10 cellular contexts compared by ENCODE assay signal in the genomic region with DNA sequence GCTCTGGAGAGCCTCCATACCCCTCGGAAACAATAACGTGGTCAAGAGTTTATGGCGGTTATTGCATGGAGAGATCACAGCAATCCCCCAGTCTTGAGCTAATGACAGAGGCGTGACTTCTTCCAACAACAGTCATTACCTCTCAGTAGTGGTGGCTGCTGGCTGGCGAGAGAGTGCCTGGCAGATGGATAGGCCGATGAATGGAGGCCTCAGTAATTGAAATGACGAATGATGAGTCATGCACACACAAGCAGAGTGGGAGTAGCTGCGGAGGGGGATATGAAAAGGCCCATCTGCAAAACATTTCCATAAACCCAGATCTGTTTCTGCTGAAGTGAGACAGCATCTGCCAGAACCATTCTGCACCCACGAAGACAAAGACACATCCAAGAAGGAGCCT.
DNase-seq lines count a peak whose midpoint lies in the region; FAIRE-seq lines count a peak whose summit lies in the region.
"Had no signal": no experiment of that assay in that cellular context is flagged by ENCODE, and none has a peak within 500 bp of the region (broad histone marks: within the 10 kb centered on the region; RNA-seq: fewer than 3 reads in every experiment).

No MANE protein-coding gene starts in this region.

- no peaks in the 10 kb centered on the region for H3K36me3 Mint-ChIP-seq in activated naive CD4-positive, alpha-beta T cell treated with anti-CD3 and anti-CD28 coated beads for 36 hours (ENCODE audit: low read depth)

- peaks cover 25% of the 10 kb centered on the region for H3K9me3 ChIP-seq in NT2/D1 (ENCODE audit: insufficient read depth, low read length)
- H3K9me3 ChIP-seq: upper lobe of right lung had no signal

- no peak for FAIRE-seq in GM19239 (lab: Jason Lieb, UNC)

- CTCF ChIA-PET in activated naive CD4-positive, alpha-beta T cell treated with anti-CD3 and anti-CD28 coated beads for 36 hours (lab: Charles Lee): no interaction called here

- peaks cover 2% of the 10 kb centered on the region for H3K9me3 Mint-ChIP-seq in activated naive CD4-positive, alpha-beta T cell treated with anti-CD3 and anti-CD28 coated beads for 36 hours

- H3K9ac ChIP-seq in NT2/D1 (ENCODE audit: insufficient read length, low read depth): no peak overlapping the region

- H3K27me3 Mint-ChIP-seq in activated naive CD4-positive, alpha-beta T cell treated with anti-CD3 and anti-CD28 coated beads for 36 hours (ENCODE audit: low read depth): no peaks in the 10 kb centered on the region

- peaks cover 10% of the 10 kb centered on the region for H3K4me1 ChIP-seq in NT2/D1 (ENCODE audit: insufficient read depth, insufficient read length)
- H3K4me1 ChIP-seq: upper lobe of right lung had no signal

- H3K4me3 ChIP-seq in NT2/D1 (ENCODE audit: insufficient read length, low read depth): no peak overlapping the region
- H3K4me3 ChIP-seq: skin epidermis, upper lobe of right lung had no signal

- intact Hi-C loops in posterior cingulate gyrus (cut with DNase I): no loop called here
- intact Hi-C loops in activated naive CD4-positive, alpha-beta T cell treated with anti-CD3 and anti-CD28 coated beads for 36 hours (cut with micrococcal nuclease): no loop called here

- no peaks in the 10 kb centered on the region for H3K36me3 ChIP-seq in NT2/D1 (ENCODE audit: insufficient read depth, insufficient read length, low read length)
- H3K36me3 ChIP-seq: upper lobe of right lung had no signal

- H3K4me1 Mint-ChIP-seq in activated naive CD4-positive, alpha-beta T cell treated with anti-CD3 and anti-CD28 coated beads for 36 hours (ENCODE audit: low read depth): no peaks in the 10 kb centered on the region

- H3K27ac Mint-ChIP-seq in activated naive CD4-positive, alpha-beta T cell treated with anti-CD3 and anti-CD28 coated beads for 36 hours: no peak overlapping the region

- H3K27me3 ChIP-seq in NT2/D1 (ENCODE audit: insufficient read depth, insufficient read length): no peaks in the 10 kb centered on the region
- H3K27me3 ChIP-seq: upper lobe of right lung had no signal

- DNase-seq in GM04503 (ENCODE audit: low read depth) (peak; percentile 73), NT2/D1 (ENCODE audit: low read depth, low spot score) (peak; percentile 39), fibroblast of peridontal ligament (ENCODE audit: extremely low read depth) (peak; percentile 91), posterior cingulate gyrus (peak; percentile 54 to 96 (median 69)), GM19239 (ENCODE audit: insufficient read length, low spot score) (no peak)
- DNase-seq in activated naive CD4-positive, alpha-beta T cell treated with anti-CD3 and anti-CD28 coated beads for 36 hours: no peak
- DNase-seq in activated CD8-positive, alpha-beta memory T cell treated with anti-CD3 and anti-CD28 coated beads, Interleukin-2, amount 50 U/mL, for 48 hours: no peak
- no peak for DNase-seq in activated effector memory CD4-positive, alpha-beta T cell treated with anti-CD3 and anti-CD28 coated beads, Interleukin-2, amount 50 U/mL, for 16 hours
- DNase-seq: upper lobe of right lung had no signal

- H3K4me3 Mint-ChIP-seq in activated naive CD4-positive, alpha-beta T cell treated with anti-CD3 and anti-CD28 coated beads for 36 hours: no peak overlapping the region

Comparison
In these comparisons a context has a peak if more than half of its experiments do, and no peak if none do; other contexts are left out.
1. DNase-seq: peak in GM04503 (single experiment), NT2/D1 (single experiment), fibroblast of peridontal ligament (single experiment) and posterior cingulate gyrus (10 of 10); none in GM19239 (single experiment), activated naive CD4-positive, alpha-beta T cell treated with anti-CD3 and anti-CD28 coated beads for 36 hours (single experiment), activated CD8-positive, alpha-beta memory T cell treated with anti-CD3 and anti-CD28 coated beads, Interleukin-2, amount 50 U/mL, for 48 hours (single experiment) and activated effector memory CD4-positive, alpha-beta T cell treated with anti-CD3 and anti-CD28 coated beads, Interleukin-2, amount 50 U/mL, for 16 hours (single experiment).